Comparison of ENCODE assay signal across 13 cellular contexts in genomic region chr4:139595989-139596679, GRCh38. TPM values are rescaled to one million over a fixed set of nuclear protein-coding genes. Genes with fewer than 3 reads are reported as not detected.
DNase-seq lines count a peak whose midpoint lies in the region; ATAC-seq and TF ChIP-seq lines count a peak whose summit lies in the region.
"Had no signal": no experiment of that assay in that cellular context is flagged by ENCODE, and none has a peak within 500 bp of the region (broad histone marks: within the 10 kb centered on the region; RNA-seq: fewer than 3 reads in every experiment).

No MANE protein-coding gene starts in this region.

- ATAC-seq in omental fat pad (ENCODE audit: low FRiP score), result peak; percentile 64
- ATAC-seq: activated CD8-positive, alpha-beta T cell treated with anti-CD3 and anti-CD28 coated beads for 36 hours had no signal

- H3K4me3 ChIP-seq in fibroblast of pulmonary artery (replicated peaks; ENCODE audit: low read depth, low read length), result no peak overlapping the region
- H3K4me3 ChIP-seq: skin epidermis had no signal

- no peak for TF ChIP-seq CTCF in fibroblast of pulmonary artery (IDR thresholded peaks at IDR 0.05; ENCODE audit: low read length, missing control alignments)
- no peak for TF ChIP-seq CTCF in omental fat pad (IDR thresholded peaks at IDR 0.05)

- DNase-seq in EL, result peak; percentile 84
- peak; percentile 46 for DNase-seq in RPMI7951 (ENCODE audit: low read depth)
- peak; percentile 29 for DNase-seq in fibroblast of pulmonary artery (ENCODE audit: low read depth)
- no peak for DNase-seq in omental fat pad (ENCODE audit: low spot score)
- DNase-seq in NCI-H1930 (lab: John Stamatoyannopoulos, UW), result no peak
- DNase-seq in activated CD4-positive, alpha-beta T cell treated with anti-CD3 and anti-CD28 coated beads, Interleukin-2, amount 50 U/mL, for 48 hours, result no peak
- no peak for DNase-seq in T-helper 9 cell
- no peak for DNase-seq in UCSD-AML1 (lab: John Stamatoyannopoulos, UW; ENCODE audit: unreplicated experiment)
- DNase-seq: activated CD8-positive, alpha-beta T cell treated with anti-CD3 and anti-CD28 coated beads for 36 hours; GOT3; naive B cell; NCI-H2107 had no signal

RNA-seq across cellular contexts. Expression of gene SETD7, which starts 40.1 kb away (rescaled TPM):
- total RNA-seq in RPMI7951 (2014; rRNA removed; shearing (Covaris generic)), result 23.3 and 23.8 TPM in 2 replicates
- total RNA-seq in omental fat pad, result 10 to 100 TPM; 71.7 to 92.7 (median 82.2) TPM

Comparison
In these comparisons a context has a peak if more than half of its experiments do, and no peak if none do; other contexts are left out.
1. DNase-seq: peak in EL (single experiment), RPMI7951 (single experiment) and fibroblast of pulmonary artery (single experiment); none in omental fat pad (single experiment), NCI-H1930 (0 of 2), activated CD4-positive, alpha-beta T cell treated with anti-CD3 and anti-CD28 coated beads, Interleukin-2, amount 50 U/mL, for 48 hours (0 of 2), T-helper 9 cell (single experiment) and UCSD-AML1 (single experiment).